ENCODE assay signal across 19 cellular contexts in genomic region chr15:94322141-94322540, GRCh38.
DNase-seq lines count a peak whose midpoint lies in the region; ATAC-seq and TF ChIP-seq lines count a peak whose summit lies in the region.
"Had no signal": no experiment of that assay in that cellular context is flagged by ENCODE, and none has a peak within 500 bp of the region (broad histone marks: within the 10 kb centered on the region; RNA-seq: fewer than 3 reads in every experiment).

No MANE protein-coding gene starts in this region.

- peak overlapping the region; percentile 91 to 93 for H3K27ac Mint-ChIP-seq in natural killer cell
- H3K27ac Mint-ChIP-seq: activated CD4-positive, alpha-beta T cell treated with anti-CD3 and anti-CD28 coated beads, Interleukin-2, amount 10 ng/mL, durations not matched to agents 24 days and 14 days had no signal

- H3K9me3 Mint-ChIP-seq in natural killer cell: no peaks in the 10 kb centered on the region
- H3K9me3 Mint-ChIP-seq: activated CD4-positive, alpha-beta T cell treated with anti-CD3 and anti-CD28 coated beads, Interleukin-2, amount 10 ng/mL, durations not matched to agents 24 days and 14 days had no signal

- peak; percentile 68 for DNase-seq in AG10803 (ENCODE audit: low read depth)
- peak; percentile 34 to 36 for DNase-seq in Kasumi-1 (lab: John Stamatoyannopoulos, UW)
- DNase-seq in adipocyte (ENCODE audit: low read depth): peak; percentile 77
- no peak for DNase-seq in natural killer cell
- DNase-seq in NCI-H510A (lab: John Stamatoyannopoulos, UW): no peak
- no peak for DNase-seq in stimulated activated CD4-positive, alpha-beta T cell treated with anti-CD3 and anti-CD28 coated beads, Interleukin-15, amount 100 ng/mL, for 24 hours
- no peak for DNase-seq in Peyer's patch
- DNase-seq: activated CD4-positive, alpha-beta T cell treated with anti-CD3 and anti-CD28 coated beads, Interleukin-2, amount 10 ng/mL, durations not matched to agents 24 days and 14 days; activated naive CD4-positive, alpha-beta T cell; Caco-2; colonic mucosa; KG1; left cardiac atrium; NCI-H1417; stimulated activated naive CD4-positive, alpha-beta T cell treated with Interleukin-2 at 50 U/mL for 16 hours; upper lobe of left lung had no signal

- no peaks in the 10 kb centered on the region for H3K9me3 ChIP-seq in adipocyte (ENCODE audit: control insufficient read depth, low read length)
- H3K9me3 ChIP-seq in Peyer's patch: no peaks in the 10 kb centered on the region
- H3K9me3 ChIP-seq: Caco-2, colonic mucosa, HAP-1, upper lobe of left lung had no signal

- no peak for TF ChIP-seq CTCF in AG10803 (conservative IDR thresholded peaks at IDR 0.05; ENCODE audit: low read length)
- TF ChIP-seq CTCF in natural killer cell (IDR thresholded peaks at IDR 0.05): no peak
- TF ChIP-seq CTCF in Peyer's patch (IDR thresholded peaks at IDR 0.05): no peak

- no peaks in the 10 kb centered on the region for H3K27me3 Mint-ChIP-seq in natural killer cell (ENCODE audit: low read depth in 2 of 2)
- H3K27me3 Mint-ChIP-seq: activated CD4-positive, alpha-beta T cell treated with anti-CD3 and anti-CD28 coated beads, Interleukin-2, amount 10 ng/mL, durations not matched to agents 24 days and 14 days had no signal

- H3K4me1 Mint-ChIP-seq in natural killer cell: peaks cover 62 to 68% of the 10 kb centered on the region in 2 donors

- H3K36me3 Mint-ChIP-seq in natural killer cell: peaks cover 27% of the 10 kb centered on the region

- peak overlapping the region; percentile 36 for H3K4me3 Mint-ChIP-seq in natural killer cell
- H3K4me3 Mint-ChIP-seq: activated CD4-positive, alpha-beta T cell treated with anti-CD3 and anti-CD28 coated beads, Interleukin-2, amount 10 ng/mL, durations not matched to agents 24 days and 14 days had no signal

- intact Hi-C loops in natural killer cell (cut with micrococcal nuclease): loop anchor here (10.0 kb wide), 1 partner anchor 327 kb away; no protein-coding TSS in a partner anchor

- H3K9ac ChIP-seq in adipocyte (ENCODE audit: low read length): no peak overlapping the region

- H3K4me3 ChIP-seq in AG10803 (ENCODE audit: low read length): no peak overlapping the region
- no peak overlapping the region for H3K4me3 ChIP-seq in adipocyte (ENCODE audit: low read length)
- no peak overlapping the region for H3K4me3 ChIP-seq in Peyer's patch
- H3K4me3 ChIP-seq: colonic mucosa, HAP-1, upper lobe of left lung had no signal

- no peak overlapping the region for H3K27ac ChIP-seq in Peyer's patch
- H3K27ac ChIP-seq: colonic mucosa, upper lobe of left lung had no signal

- peaks cover 15% of the 10 kb centered on the region for H3K36me3 ChIP-seq in adipocyte (ENCODE audit: control insufficient read depth, insufficient read depth, low read length, severe bottlenecking)
- peaks cover 0 to 5% (median 0%) of the 10 kb centered on the region in 3 donors for H3K36me3 ChIP-seq in Peyer's patch
- H3K36me3 ChIP-seq: colonic mucosa, HAP-1 had no signal

- no peaks in the 10 kb centered on the region for H3K27me3 ChIP-seq in adipocyte (replicated peaks; ENCODE audit: control insufficient read depth, insufficient read depth, low read length)
- H3K27me3 ChIP-seq in Peyer's patch: no peaks in the 10 kb centered on the region
- H3K27me3 ChIP-seq: colonic mucosa, upper lobe of left lung had no signal

- TF ChIP-seq POLR2A in Peyer's patch (IDR thresholded peaks at IDR 0.05): no peak

- H3K4me1 ChIP-seq in adipocyte (ENCODE audit: control insufficient read depth, insufficient read depth, low read length) (peaks cover 24% of the 10 kb centered on the region), Peyer's patch (peaks cover 0 to 10% (median 0%) of the 10 kb centered on the region in 4 donors)
- H3K4me1 ChIP-seq: Caco-2, colonic mucosa, HAP-1 had no signal

- no peak for ATAC-seq in natural killer cell
- ATAC-seq in GM21528 (IDR thresholded peaks at IDR 0.05; ENCODE audit: low FRiP score, unreplicated experiment): no peak
- ATAC-seq: SK-N-SH treated with all-trans-retinoic acid at 6 μM for 48 hours had no signal

Comparison
In these comparisons a context has a peak if more than half of its experiments do, and no peak if none do; other contexts are left out.
1. DNase-seq: peak in AG10803 (single experiment), Kasumi-1 (2 of 2) and adipocyte (single experiment); none in natural killer cell (single experiment), NCI-H510A (single experiment), stimulated activated CD4-positive, alpha-beta T cell treated with anti-CD3 and anti-CD28 coated beads, Interleukin-15, amount 100 ng/mL, for 24 hours (single experiment) and Peyer's patch (0 of 3).